Comparison of ENCODE assay signal across 8 cellular contexts in the genomic region with DNA sequence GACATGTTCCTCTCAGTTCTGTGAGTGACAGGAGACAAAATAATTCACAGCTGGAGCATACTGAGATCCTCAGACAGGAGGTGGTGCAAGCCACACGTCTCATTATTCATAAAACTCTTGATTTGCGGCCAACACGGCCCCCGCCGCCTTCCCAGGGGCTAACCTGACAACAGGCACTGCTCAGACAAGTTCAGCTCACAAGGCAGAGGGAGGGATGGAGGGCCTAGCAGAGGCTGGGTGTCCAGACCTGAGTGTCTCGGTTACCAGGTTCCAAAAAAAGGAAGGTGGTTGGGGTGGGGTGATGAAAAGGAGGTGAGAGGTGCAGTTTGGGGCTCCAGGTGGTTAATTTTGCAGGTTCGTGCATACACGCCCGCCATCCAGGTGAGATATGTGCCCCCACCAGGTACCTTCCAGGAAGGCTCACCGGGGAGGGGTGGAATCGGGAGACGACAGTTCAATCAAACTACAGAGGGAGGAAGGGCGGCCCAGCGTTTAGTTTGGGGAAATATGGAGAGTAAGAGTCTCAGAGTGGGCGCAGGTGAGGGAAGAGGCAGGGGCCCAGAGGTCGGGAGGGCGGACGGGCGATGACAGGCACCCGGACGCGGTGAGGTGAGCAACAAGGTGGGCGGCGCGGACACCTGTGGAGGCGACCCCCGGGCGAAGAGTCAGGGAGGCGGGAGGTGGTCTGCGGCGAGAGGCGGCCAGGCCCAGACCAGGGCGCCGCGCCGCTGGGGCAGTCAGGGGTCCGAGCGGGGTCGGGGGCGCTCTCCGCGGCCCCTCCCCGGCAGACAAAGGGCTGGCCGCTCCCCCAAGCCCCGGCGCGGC. TPM values are rescaled to one million over a fixed set of nuclear protein-coding genes. Genes with fewer than 3 reads are reported as not detected.
A peak's percentile ranks its signal among the peaks of the same experiment; 100 is the strongest.
DNase-seq lines count a peak whose midpoint lies in the region; ATAC-seq and TF ChIP-seq lines count a peak whose summit lies in the region.

No MANE protein-coding gene starts in this region.

- H3K79me2 ChIP-seq in SU-DHL-6 (ENCODE audit: insufficient read depth, low read length) (no peaks in the 10 kb centered on the region), mammary epithelial cell (ENCODE audit: insufficient read depth, low read length) (peaks cover 46% of the 10 kb centered on the region)

- TF ChIP-seq CTCF in SU-DHL-6 (IDR thresholded peaks at IDR 0.05; ENCODE audit: insufficient read depth, low read length, poor library complexity, severe bottlenecking), result no peak
- TF ChIP-seq CTCF in mammary epithelial cell (conservative IDR thresholded peaks at IDR 0.05 in 1 of 2, IDR thresholded peaks at IDR 0.05 in 1 of 2; ENCODE audit: extremely low read depth in 1 of 2, insufficient read depth in 1 of 2, low read depth in 1 of 2, low read length in 2 of 2), result peak in 1 of 2 donors; percentile 2
- no peak for TF ChIP-seq CTCF in right lobe of liver (IDR thresholded peaks at IDR 0.05)

- H3K4me1 ChIP-seq in mammary epithelial cell (ENCODE audit: insufficient read depth, low read length) (peaks cover 20% of the 10 kb centered on the region), right lobe of liver (peaks cover 0 to 13% (median 5%) of the 10 kb centered on the region in 4 donors)

- H3K27ac ChIP-seq in SU-DHL-6 (ENCODE audit: low read depth, low read length) (no peak overlapping the region), mammary epithelial cell (ENCODE audit: insufficient read depth, low read depth, low read length) (peak overlapping the region; percentile 46), right lobe of liver (peak overlapping the region in 1 of 3 donors; percentile 40)

- DNase-seq in Daoy (ENCODE audit: low read depth) (peak; percentile 39), mammary epithelial cell (peak; percentile 65), right lobe of liver (peak; percentile 53 to 66 (median 62)), NCI-H1436 (lab: John Stamatoyannopoulos, UW) (no peak), iPS-NIHi11 (ENCODE audit: low spot score) (no peak)
- DNase-seq in stimulated activated CD8-positive, alpha-beta memory T cell treated with anti-CD3 and anti-CD28 coated beads, Interleukin-2, amount 100 ng/mL, for 48 hours (ENCODE audit: low read depth in 2 of 2), result peak; percentile 31 to 44

- no peaks in the 10 kb centered on the region for H3K9me3 ChIP-seq in SU-DHL-6 (ENCODE audit: insufficient read depth, low read length)
- H3K9me3 ChIP-seq in mammary epithelial cell (replicated peaks; ENCODE audit: insufficient read depth, low read length), result no peaks in the 10 kb centered on the region
- H3K9me3 ChIP-seq in right lobe of liver, result no peaks in the 10 kb centered on the region

- intact Hi-C loops in mammary epithelial cell (cut with micrococcal nuclease) (loop anchor here (1.0 to 2.0 kb wide), 4 partner anchors 8 to 125 kb away; no protein-coding TSS in a partner anchor), right lobe of liver (cut with DNase I) (no loop called here)

- dilution Hi-C loops in mammary epithelial cell (cut with HindIII; ENCODE audit: low sequenced_read_pairs), result no loop called here

- peaks cover 5% of the 10 kb centered on the region; the same call in 1 of the 2 replicates for H3F3A ChIP-seq in SU-DHL-6 (ENCODE audit: insufficient read depth)

- ATAC-seq in HG02852 (IDR thresholded peaks at IDR 0.05; ENCODE audit: unreplicated experiment) (peak; percentile 8), right lobe of liver (no peak)

- TF ChIP-seq POLR2A in right lobe of liver (IDR thresholded peaks at IDR 0.05), result no peak

- H2AFZ ChIP-seq in SU-DHL-6 (ENCODE audit: low read depth, low read length, severe bottlenecking), result peak overlapping the region; percentile 73
- H2AFZ ChIP-seq in mammary epithelial cell (ENCODE audit: low read depth, low read length), result peak overlapping the region; percentile 82

- no peaks in the 10 kb centered on the region for H3K27me3 ChIP-seq in SU-DHL-6 (ENCODE audit: low read length)
- no peaks in the 10 kb centered on the region for H3K27me3 ChIP-seq in mammary epithelial cell (ENCODE audit: insufficient read depth, low read length)
- H3K27me3 ChIP-seq in right lobe of liver, result no peaks in the 10 kb centered on the region

- H3K4me3 ChIP-seq in SU-DHL-6 (ENCODE audit: insufficient read depth, low read length, poor library complexity, severe bottlenecking) (peak overlapping the region; percentile 52), mammary epithelial cell (replicated peaks in 1 of 3; ENCODE audit: insufficient read depth in 1 of 3, low read depth in 2 of 3, low read length in 3 of 3) (peak overlapping the region; percentile 54 to 91 (median 87)), right lobe of liver (peak overlapping the region; percentile 69 to 81 (median 73))

- H3K9ac ChIP-seq in SU-DHL-6 (ENCODE audit: low read length) (peak overlapping the region; percentile 57), mammary epithelial cell (ENCODE audit: insufficient read depth, low read length) (peak overlapping the region; percentile 57)

- WGBS in mammary epithelial cell (ENCODE audit: low coverage, missing lambda C conversion rate), result 2% methylated on average over 26 of the region's 47 CpGs
- WGBS in right lobe of liver (ENCODE audit: insufficient coverage, low coverage, low lambda C conversion rate, missing lambda C conversion rate), result 0% methylated on average over 21 of the region's 47 CpGs

- no peaks in the 10 kb centered on the region for H4K20me1 ChIP-seq in SU-DHL-6 (ENCODE audit: low read depth, low read length)
- H4K20me1 ChIP-seq in mammary epithelial cell (ENCODE audit: insufficient read depth, low read length), result no peaks in the 10 kb centered on the region

- in situ Hi-C loops in mammary epithelial cell (cut with MboI; ENCODE audit: low sequenced_read_pairs in 2 of 2), result loop anchor here in 1 of 2 donors (5.0 kb wide), 1 partner anchor 37 kb away; no protein-coding TSS in a partner anchor

- H3K36me3 ChIP-seq in SU-DHL-6 (ENCODE audit: low read length) (no peaks in the 10 kb centered on the region), mammary epithelial cell (ENCODE audit: insufficient read depth, low read length) (no peaks in the 10 kb centered on the region), right lobe of liver (no peaks in the 10 kb centered on the region)

- H3K4me2 ChIP-seq in SU-DHL-6 (ENCODE audit: low read depth, low read length, poor library complexity, severe bottlenecking), result peak overlapping the region; percentile 77
- peak overlapping the region; percentile 75 for H3K4me2 ChIP-seq in mammary epithelial cell (ENCODE audit: insufficient read depth, low read depth, low read length)

- no peaks in the 10 kb centered on the region for H3K9me2 ChIP-seq in SU-DHL-6 (replicated peaks; ENCODE audit: insufficient read depth, low read length)

- CTCF ChIA-PET in mammary epithelial cell (lab: Charles Lee; ENCODE audit: low non-redundant PET), result no interaction called here

- BruUV-seq in mammary epithelial cell (replicated peaks; lab: Mats Ljungman, UMichigan), result no TSS peak

RNA-seq across cellular contexts. Expression of gene CTNNBIP1, which starts 0.6 kb away (rescaled TPM):
- 17.0 and 24.3 TPM in 2 replicates for total RNA-seq in Daoy (2014; rRNA removed; shearing (Covaris generic))
- total RNA-seq in mammary epithelial cell (100 to 1,000 TPM in 1 of 2 donors, 10 to 100 TPM in 1; 54.7 to 103 TPM), right lobe of liver (10 to 100 TPM in 3 of 6 experiments, 1 to 10 TPM in 3; 8.0 to 19.2 (median 10.0) TPM)
- polyA plus RNA-seq in mammary epithelial cell, result 138 TPM
- polyA minus RNA-seq in mammary epithelial cell, result 108 TPM

RNA-seq across cellular contexts. Expression of gene LZIC, which starts 33.8 kb away (rescaled TPM):
- 41.3 and 55.6 TPM in 2 replicates for total RNA-seq in Daoy (2014; rRNA removed; shearing (Covaris generic))
- 10 to 100 TPM; 19.8 to 30.6 TPM for total RNA-seq in mammary epithelial cell
- polyA plus RNA-seq in mammary epithelial cell, result 14.5 TPM
- 11.8 TPM for polyA minus RNA-seq in mammary epithelial cell
- total RNA-seq in right lobe of liver, result 10 to 100 TPM; 10.6 to 18.5 (median 15.9) TPM

RNA-seq across cellular contexts. Expression of gene NMNAT1, which starts 33.8 kb away (rescaled TPM):
- 8.5 and 15.2 TPM in 2 replicates for total RNA-seq in Daoy (2014; rRNA removed; shearing (Covaris generic))
- total RNA-seq in mammary epithelial cell, result 10 to 100 TPM in 1 of 2 donors, 1 to 10 TPM in 1; 9.7 to 11.1 TPM
- polyA plus RNA-seq in mammary epithelial cell, result 9.4 TPM
- 9.1 TPM for polyA minus RNA-seq in mammary epithelial cell
- total RNA-seq in right lobe of liver, result 1 to 10 TPM; 5.3 to 8.8 (median 7.6) TPM

Comparison
In these comparisons a context has a peak if more than half of its experiments do, and no peak if none do; other contexts are left out.
1. DNase-seq: peak in Daoy (single experiment), mammary epithelial cell (single experiment), right lobe of liver (3 of 3) and stimulated activated CD8-positive, alpha-beta memory T cell treated with anti-CD3 and anti-CD28 coated beads, Interleukin-2, amount 100 ng/mL, for 48 hours (2 of 2); none in NCI-H1436 (single experiment) and iPS-NIHi11 (single experiment).
2. Peak in every context shown above with its lines, with median percentiles within 50 percentile points of each other: H3K4me3 ChIP-seq.